26 cellular contexts compared by ENCODE assay signal in genomic region chr11:69084371-69084770, GRCh38.
"Had no signal": no experiment of that assay in that cellular context is flagged by ENCODE, and none has a peak within 500 bp of the region (broad histone marks: within the 10 kb centered on the region; RNA-seq: fewer than 3 reads in every experiment).

No MANE protein-coding gene starts in this region.

- H3K36me3 ChIP-seq: uterus had no signal

- H3K9me3 ChIP-seq: left lung, lower lobe of right lung, neutrophil, spleen, tibial nerve, uterus had no signal

- H3K9me3 Mint-ChIP-seq: immature natural killer cell; naive thymus-derived CD8-positive, alpha-beta T cell; nephron; neural crest cell; stimulated activated effector memory CD8-positive, alpha-beta T cell treated with anti-CD3 and anti-CD28 coated beads, Interleukin-12 subunit alpha, Interleukin-12 subunit beta, amount 100 ng/mL, for 72 hours; stimulated activated naive CD8-positive, alpha-beta T cell treated with anti-CD3 and anti-CD28 coated beads, Interleukin-15, Interleukin-2, amounts not matched to agents 100 ng/mL and 50 ng/mL, for 24 hours; type B pancreatic cell had no signal

- H3K27me3 Mint-ChIP-seq: naive thymus-derived CD8-positive, alpha-beta T cell; stimulated activated naive CD8-positive, alpha-beta T cell treated with anti-CD3 and anti-CD28 coated beads, Interleukin-15, Interleukin-2, amounts not matched to agents 100 ng/mL and 50 ng/mL, for 24 hours; type B pancreatic cell had no signal

- H3K9ac ChIP-seq: parathyroid adenoma had no signal

- H2AFZ ChIP-seq: parathyroid adenoma had no signal

- H3K27ac ChIP-seq: left lung, lower lobe of right lung, neutrophil, parathyroid adenoma, spleen, tibial nerve had no signal

- H3K27me3 ChIP-seq: left lung, neutrophil, spleen, tibial nerve, uterus had no signal

- ATAC-seq: left colon; left lung; lower lobe of right lung; naive thymus-derived CD8-positive, alpha-beta T cell; right cardiac atrium; sciatic nerve; stimulated activated effector memory CD8-positive, alpha-beta T cell treated with anti-CD3 and anti-CD28 coated beads, Interleukin-12 subunit alpha, Interleukin-12 subunit beta, amount 100 ng/mL, for 72 hours had no signal

- H3K4me1 ChIP-seq: parathyroid adenoma had no signal

- H3K4me3 Mint-ChIP-seq: immature natural killer cell; naive thymus-derived CD8-positive, alpha-beta T cell; nephron; neural crest cell; stimulated activated effector memory CD8-positive, alpha-beta T cell treated with anti-CD3 and anti-CD28 coated beads, Interleukin-12 subunit alpha, Interleukin-12 subunit beta, amount 100 ng/mL, for 72 hours; stimulated activated naive CD8-positive, alpha-beta T cell treated with anti-CD3 and anti-CD28 coated beads, Interleukin-15, Interleukin-2, amounts not matched to agents 100 ng/mL and 50 ng/mL, for 24 hours; type B pancreatic cell had no signal

- H3K4me3 ChIP-seq: left lung, lower lobe of right lung, spleen, tibial nerve, uterus had no signal

- H3K27ac Mint-ChIP-seq: immature natural killer cell; nephron; stimulated activated effector memory CD8-positive, alpha-beta T cell treated with anti-CD3 and anti-CD28 coated beads, Interleukin-12 subunit alpha, Interleukin-12 subunit beta, amount 100 ng/mL, for 72 hours; stimulated activated naive CD8-positive, alpha-beta T cell treated with anti-CD3 and anti-CD28 coated beads, Interleukin-15, Interleukin-2, amounts not matched to agents 100 ng/mL and 50 ng/mL, for 24 hours; type B pancreatic cell had no signal

- H3K36me3 Mint-ChIP-seq: stimulated activated effector memory CD8-positive, alpha-beta T cell treated with anti-CD3 and anti-CD28 coated beads, Interleukin-12 subunit alpha, Interleukin-12 subunit beta, amount 100 ng/mL, for 72 hours had no signal

- DNase-seq: hypothalamus; immature natural killer cell; left colon; left lung; lower lobe of right lung; mammary epithelial cell; mesenchymal stem cell; naive thymus-derived CD8-positive, alpha-beta T cell; occipital lobe; retina; small intestine; spleen; stimulated activated CD4-positive, alpha-beta T cell treated with anti-CD3 and anti-CD28 coated beads, Interleukin-4, amount 100 ng/mL, for 24 hours; stimulated activated naive CD4-positive, alpha-beta T cell; substantia nigra; uterus had no signal
